Comparison of ENCODE assay signal across 8 cellular contexts in genomic region chr12:95548539-95549391, GRCh38. TPM values are rescaled to one million over a fixed set of nuclear protein-coding genes. Genes with fewer than 3 reads are reported as not detected.
DNase-seq lines count a peak whose midpoint lies in the region; ATAC-seq, FAIRE-seq and TF ChIP-seq lines count a peak whose summit lies in the region.

No MANE protein-coding gene starts in this region.

- H3K9me3 Mint-ChIP-seq in WTC11: 0 out of 2 replicates have a peak, but pooled peaks cover 4% of the 10 kb centered on the region

- no peak for FAIRE-seq in bronchial epithelial cell (lab: Jason Lieb, UNC)

- H3K4me3 ChIP-seq in bronchial epithelial cell (ENCODE audit: low read depth, low read length): peak overlapping the region; percentile 36
- H3K4me3 ChIP-seq in kidney epithelial cell (ENCODE audit: low read depth, low read length): peak overlapping the region; percentile 77

- peaks cover 23% of the 10 kb centered on the region for H3K27me3 ChIP-seq in bronchial epithelial cell (ENCODE audit: control insufficient read depth, insufficient read depth, low read length)
- peaks cover 6% of the 10 kb centered on the region for H3K27me3 ChIP-seq in kidney epithelial cell (ENCODE audit: control insufficient read depth, insufficient read depth, low read length)

- H3K27me3 Mint-ChIP-seq in WTC11 (ENCODE audit: low read depth): no peaks in the 10 kb centered on the region

- H3K4me1 Mint-ChIP-seq in WTC11: peaks cover 54% of the 10 kb centered on the region

- CTCF ChIA-PET in WTC11 (lab: Charles Lee): no interaction called here

- peaks cover 10% of the 10 kb centered on the region for H3K36me3 Mint-ChIP-seq in WTC11

- POLR2A ChIA-PET in WTC11 (lab: Charles Lee): interaction anchor here (0.8 kb wide), 1 partner anchor 14 kb away, joined by 4 read pairs; no protein-coding TSS in a partner anchor

- no peak for TF ChIP-seq CTCF in WTC11 (IDR thresholded peaks at IDR 0.05)
- TF ChIP-seq CTCF in bronchial epithelial cell (IDR thresholded peaks at IDR 0.05; ENCODE audit: insufficient read depth, low read length, severe bottlenecking): no peak
- TF ChIP-seq CTCF in kidney epithelial cell (IDR thresholded peaks at IDR 0.05; ENCODE audit: insufficient read depth, low read length, poor library complexity, severe bottlenecking): no peak

- H3K36me3 ChIP-seq in bronchial epithelial cell (ENCODE audit: control insufficient read depth, insufficient read depth, low read length) (no peaks in the 10 kb centered on the region), kidney epithelial cell (ENCODE audit: control insufficient read depth, insufficient read depth, low read length) (no peaks in the 10 kb centered on the region)

- H3K4me3 Mint-ChIP-seq in WTC11: peak overlapping the region; percentile 91

- H3K27ac Mint-ChIP-seq in WTC11: peak overlapping the region; percentile 98

- peak; percentile 36 for ATAC-seq in WTC11

- DNase-seq in NCI-H2107 (lab: John Stamatoyannopoulos, UW): peak; percentile 56
- no peak for DNase-seq in NCI-H2107 treated with DMSO at 0.1 percent for 48 hours (lab: John Stamatoyannopoulos, UW; ENCODE audit: unreplicated experiment)
- DNase-seq in WTC11 (ENCODE audit: low spot score): peak; percentile 71
- no peak for DNase-seq in bronchial epithelial cell (ENCODE audit: low read depth)
- no peak for DNase-seq in kidney epithelial cell (ENCODE audit: low read depth)
- peak; percentile 76 for DNase-seq in stimulated activated CD4-positive, alpha-beta T cell treated with anti-CD3 and anti-CD28 coated beads, Interleukin-15, amount 100 ng/mL, for 24 hours
- DNase-seq in NCI-H1436 (lab: John Stamatoyannopoulos, UW): no peak
- no peak for DNase-seq in Kasumi-1 (lab: John Stamatoyannopoulos, UW)

TF ChIP-seq in WTC11, 78 proteins besides CTCF, POLR2A, EP300 and RAD21 (continues in another document):
- TF ChIP-seq SP1 (CRISPR knock-in tag; conservative IDR thresholded peaks at IDR 0.05) (peak; percentile 65), RELA (CRISPR knock-in tag; IDR thresholded peaks at IDR 0.05; ENCODE audit: borderline replicate concordance) (peak; percentile 76; the same call in 1 of the 2 replicates), ZNF671 (CRISPR knock-in tag; IDR thresholded peaks at IDR 0.05) (peak; percentile 58; the same call in 1 of the 2 replicates), ZBTB21 (CRISPR knock-in tag; IDR thresholded peaks at IDR 0.05; ENCODE audit: borderline replicate concordance) (no peak), E2F5 (CRISPR knock-in tag; IDR thresholded peaks at IDR 0.05) (no peak), TP53 (CRISPR knock-in tag; IDR thresholded peaks at IDR 0.05) (peak; percentile 46; the same call in 1 of the 2 replicates), JAZF1 (CRISPR knock-in tag; IDR thresholded peaks at IDR 0.05) (no peak), CBFB (CRISPR knock-in tag; IDR thresholded peaks at IDR 0.05; ENCODE audit: low read depth) (0 out of 2 replicates have a peak, but pooled peaks have one; percentile 19), ERG (CRISPR knock-in tag; IDR thresholded peaks at IDR 0.05) (0 out of 2 replicates have a peak, but pooled peaks have one; percentile 55), ZNF532 (CRISPR knock-in tag; IDR thresholded peaks at IDR 0.05; ENCODE audit: borderline replicate concordance) (0 out of 2 replicates have a peak, but pooled peaks have one; percentile 22)
- TF ChIP-seq, protein P1, sequence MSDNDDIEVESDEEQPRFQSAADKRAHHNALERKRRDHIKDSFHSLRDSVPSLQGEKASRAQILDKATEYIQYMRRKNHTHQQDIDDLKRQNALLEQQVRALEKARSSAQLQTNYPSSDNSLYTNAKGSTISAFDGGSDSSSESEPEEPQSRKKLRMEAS (CRISPR knock-in tag; IDR thresholded peaks at IDR 0.05): peak; percentile 31; the same call in 1 of the 2 replicates
- TF ChIP-seq, protein P2, sequence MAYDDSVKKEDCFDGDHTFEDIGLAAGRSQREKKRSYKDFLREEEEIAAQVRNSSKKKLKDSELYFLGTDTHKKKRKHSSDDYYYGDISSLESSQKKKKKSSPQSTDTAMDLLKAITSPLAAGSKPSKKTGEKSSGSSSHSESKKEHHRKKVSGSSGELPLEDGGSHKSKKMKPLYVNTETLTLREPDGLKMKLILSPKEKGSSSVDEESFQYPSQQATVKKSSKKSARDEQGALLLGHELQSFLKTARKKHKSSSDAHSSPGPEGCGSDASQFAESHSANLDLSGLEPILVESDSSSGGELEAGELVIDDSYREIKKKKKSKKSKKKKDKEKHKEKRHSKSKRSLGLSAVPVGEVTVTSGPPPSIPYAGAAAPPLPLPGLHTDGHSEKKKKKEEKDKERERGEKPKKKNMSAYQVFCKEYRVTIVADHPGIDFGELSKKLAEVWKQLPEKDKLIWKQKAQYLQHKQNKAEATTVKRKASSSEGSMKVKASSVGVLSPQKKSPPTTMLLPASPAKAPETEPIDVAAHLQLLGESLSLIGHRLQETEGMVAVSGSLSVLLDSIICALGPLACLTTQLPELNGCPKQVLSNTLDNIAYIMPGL (CRISPR knock-in tag; IDR thresholded peaks at IDR 0.05): 0 out of 2 replicates have a peak, but pooled peaks have one; percentile 36

RNA-seq across cellular contexts. Expression of gene USP44, which starts 2.5 kb away (rescaled TPM):
- 93.4 to 120 TPM (median 116 TPM) in 3 replicates for total RNA-seq in WTC11 (2021)
- 0.13 and 0.26 TPM in 2 replicates for total RNA-seq in bronchial epithelial cell
- total RNA-seq in kidney epithelial cell: 0.89 and 1.3 TPM in 2 replicates

Comparison
In these comparisons a context has a peak if more than half of its experiments do, and no peak if none do; other contexts are left out.
1. DNase-seq: peak in NCI-H2107 (single experiment), WTC11 (single experiment) and stimulated activated CD4-positive, alpha-beta T cell treated with anti-CD3 and anti-CD28 coated beads, Interleukin-15, amount 100 ng/mL, for 24 hours (single experiment); none in NCI-H2107 treated with DMSO at 0.1 percent for 48 hours (single experiment), bronchial epithelial cell (single experiment), kidney epithelial cell (single experiment), NCI-H1436 (single experiment) and Kasumi-1 (0 of 2).
2. RNA of gene USP44, which starts 2.5 kb away (total RNA-seq): 93.4 to 120 TPM in WTC11; 0.89 to 1.3 TPM in kidney epithelial cell and 0.13 to 0.26 TPM in bronchial epithelial cell; every median in the first group is over 10 times any median in the second.